ENCODE assay signal across 1 cellular context in the genomic region with DNA sequence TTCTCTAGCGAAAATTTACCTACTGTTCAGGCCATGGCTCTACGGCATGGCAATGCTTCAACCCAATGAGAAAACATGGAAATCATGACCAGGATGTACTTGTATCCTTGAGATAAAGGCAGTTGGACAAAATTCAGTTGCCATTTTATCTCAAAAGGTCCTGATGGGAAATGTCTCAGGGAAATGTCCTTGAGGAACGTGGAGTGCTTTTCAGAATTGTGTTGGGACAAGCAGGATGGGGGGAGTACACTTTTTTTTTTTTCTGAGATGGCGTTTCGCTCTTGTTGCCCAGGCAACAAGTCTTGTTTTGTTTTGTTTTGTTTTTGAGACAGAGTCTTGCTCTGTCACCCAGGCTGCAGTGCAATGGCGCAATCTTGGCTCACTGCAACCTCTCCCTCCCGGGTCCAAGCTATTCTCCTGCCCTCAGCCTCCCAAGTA.
TF ChIP-seq lines count a peak whose summit lies in the region.

No MANE protein-coding gene starts in this region.

TF ChIP-seq in K562, 482 proteins besides CTCF, POLR2A, EP300 and RAD21 (continued from another document):
- TF ChIP-seq, protein P1, sequence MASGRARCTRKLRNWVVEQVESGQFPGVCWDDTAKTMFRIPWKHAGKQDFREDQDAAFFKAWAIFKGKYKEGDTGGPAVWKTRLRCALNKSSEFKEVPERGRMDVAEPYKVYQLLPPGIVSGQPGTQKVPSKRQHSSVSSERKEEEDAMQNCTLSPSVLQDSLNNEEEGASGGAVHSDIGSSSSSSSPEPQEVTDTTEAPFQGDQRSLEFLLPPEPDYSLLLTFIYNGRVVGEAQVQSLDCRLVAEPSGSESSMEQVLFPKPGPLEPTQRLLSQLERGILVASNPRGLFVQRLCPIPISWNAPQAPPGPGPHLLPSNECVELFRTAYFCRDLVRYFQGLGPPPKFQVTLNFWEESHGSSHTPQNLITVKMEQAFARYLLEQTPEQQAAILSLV (tag; IDR thresholded peaks at IDR 0.05): 0 out of 2 replicates have a peak, but pooled peaks have one; percentile 13
- TF ChIP-seq GABPB1 (CRISPR knock-in tag; IDR thresholded peaks at IDR 0.05) (no peak), FOXJ2 (tag; IDR thresholded peaks at IDR 0.05) (peak; percentile 86), SIN3B (IDR thresholded peaks at IDR 0.05; ENCODE audit: low read depth) (no peak), GATAD2A (IDR thresholded peaks at IDR 0.05) (no peak), ZNF384 (IDR thresholded peaks at IDR 0.05; ENCODE audit: low read depth, low read length) (peak; percentile 56; the same call in 1 of the 2 replicates), NCOA2 (IDR thresholded peaks at IDR 0.05; ENCODE audit: partially characterized antibody in 2 of 2) (no peak), ZNF143 (CRISPR knock-in tag; IDR thresholded peaks at IDR 0.05) (no peak), ARNT (IDR thresholded peaks at IDR 0.05) (no peak), TRIM24 (IDR thresholded peaks at IDR 0.05) (peak; percentile 39 to 55; a peak in 2 of 4 replicates), RFX1 (IDR thresholded peaks at IDR 0.05) (peak; percentile 70), RNF2 (IDR thresholded peaks at IDR 0.05) (no peak), HDAC6 (IDR thresholded peaks at IDR 0.05; ENCODE audit: low read depth, low read length) (no peak), ZSCAN32 (CRISPR knock-in tag; IDR thresholded peaks at IDR 0.05) (no peak), CEBPB (tag; IDR thresholded peaks at IDR 0.05) (peak; percentile 86), CEBPG (CRISPR knock-in tag; IDR thresholded peaks at IDR 0.05) (peak; percentile 42; the same call in 1 of the 2 replicates), CEBPG (tag; conservative IDR thresholded peaks at IDR 0.05 in 1 of 2, IDR thresholded peaks at IDR 0.05 in 1 of 2) (peak in 1 of 2 experiments; percentile 18; a peak in 1 of 4 replicates), RB1 (IDR thresholded peaks at IDR 0.05; ENCODE audit: low read depth) (no peak), ZNF140 (CRISPR knock-in tag; IDR thresholded peaks at IDR 0.05) (no peak)
- TF ChIP-seq, protein P2, sequence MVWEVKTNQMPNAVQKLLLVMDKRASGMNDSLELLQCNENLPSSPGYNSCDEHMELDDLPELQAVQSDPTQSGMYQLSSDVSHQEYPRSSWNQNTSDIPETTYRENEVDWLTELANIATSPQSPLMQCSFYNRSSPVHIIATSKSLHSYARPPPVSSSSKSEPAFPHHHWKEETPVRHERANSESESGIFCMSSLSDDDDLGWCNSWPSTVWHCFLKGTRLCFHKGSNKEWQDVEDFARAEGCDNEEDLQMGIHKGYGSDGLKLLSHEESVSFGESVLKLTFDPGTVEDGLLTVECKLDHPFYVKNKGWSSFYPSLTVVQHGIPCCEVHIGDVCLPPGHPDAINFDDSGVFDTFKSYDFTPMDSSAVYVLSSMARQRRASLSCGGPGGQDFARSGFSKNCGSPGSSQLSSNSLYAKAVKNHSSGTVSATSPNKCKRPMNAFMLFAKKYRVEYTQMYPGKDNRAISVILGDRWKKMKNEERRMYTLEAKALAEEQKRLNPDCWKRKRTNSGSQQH (CRISPR knock-in tag; IDR thresholded peaks at IDR 0.05): no peak
